ENCODE assay signal across 18 cellular contexts in genomic region chr22:48432721-48433518, GRCh38.
"Had no signal": no experiment of that assay in that cellular context is flagged by ENCODE, and none has a peak within 500 bp of the region (broad histone marks: within the 10 kb centered on the region; RNA-seq: fewer than 3 reads in every experiment).

No MANE protein-coding gene starts in this region.

- DNase-seq: activated CD4-positive, alpha-beta T cell treated with anti-CD3 and anti-CD28 coated beads for 1 hour; amniotic stem cell; brain microvascular endothelial cell; central memory CD4-positive, alpha-beta T cell; erythroblast; islet precursor cell; stimulated activated CD4-positive, alpha-beta T cell treated with anti-CD3 and anti-CD28 coated beads, Interleukin-4, amount 100 ng/mL, for 24 hours; WERI-Rb-1 had no signal

- H3K27ac ChIP-seq: brain microvascular endothelial cell, coronary artery, ovary, right lobe of liver, thoracic aorta, upper lobe of left lung, WERI-Rb-1 had no signal

- H3K4me3 ChIP-seq: coronary artery, lung, ovary, right lobe of liver, smooth muscle cell, thoracic aorta, upper lobe of left lung had no signal

- ATAC-seq: right lobe of liver; stimulated activated effector memory CD8-positive, alpha-beta T cell treated with anti-CD3 and anti-CD28 coated beads, Interleukin-12 subunit alpha, Interleukin-12 subunit beta, amount 100 ng/mL, for 72 hours had no signal

- H3K9me3 ChIP-seq: ovary, right lobe of liver, thoracic aorta, upper lobe of left lung had no signal

- H3K4me1 ChIP-seq: right lobe of liver, upper lobe of left lung had no signal

- FAIRE-seq: endometrium, frontal cortex had no signal

- H3K27me3 ChIP-seq: brain microvascular endothelial cell, ovary, right lobe of liver, upper lobe of left lung had no signal

- H3K4me2 ChIP-seq: smooth muscle cell had no signal

- H3K36me3 ChIP-seq: brain microvascular endothelial cell, ovary, right lobe of liver, thoracic aorta, upper lobe of left lung, WERI-Rb-1 had no signal
